ENCODE assay signal across 8 cellular contexts in genomic region chr22:28800308-28801041, GRCh38. TPM values are rescaled to one million over a fixed set of nuclear protein-coding genes. Genes with fewer than 3 reads are reported as not detected.
DNase-seq lines count a peak whose midpoint lies in the region; ATAC-seq, FAIRE-seq and TF ChIP-seq lines count a peak whose summit lies in the region.

Gene XBP1 (minus strand): TSS chr22:28800569.

- no TSS peak for BruUV-seq in HepG2 (replicated peaks; lab: Mats Ljungman, UMichigan)

- H3K79me2 ChIP-seq in HepG2 (ENCODE audit: insufficient read depth, low read length): peaks cover 62% of the 10 kb centered on the region

- under 1% methylated on average over 31 of the region's 78 CpGs for WGBS in HepG2 (ENCODE audit: low lambda C conversion rate)

- peak; percentile 80 for DNase-seq in GM19239 (ENCODE audit: insufficient read length, low spot score)
- peak; percentile 52 for DNase-seq in NCI-H748 treated with DMSO at 0.1 percent for 48 hours (lab: John Stamatoyannopoulos, UW)
- DNase-seq in activated CD4-positive, alpha-beta T cell treated with anti-CD3 and anti-CD28 coated beads, Interleukin-2, amount 50 U/mL, for 48 hours: peak; percentile 87 to 89
- peak; percentile 96 for DNase-seq in dermis blood vessel endothelial cell
- peak; percentile 89 for DNase-seq in HepG2 (ENCODE audit: low spot score)
- DNase-seq in stimulated activated CD4-positive, alpha-beta T cell treated with anti-CD3 and anti-CD28 coated beads, Interleukin-2, amount 100 ng/mL, for 48 hours: peak; percentile 83 to 87

- TF ChIP-seq CTCF in HepG2 (CRISPR knock-in tag; IDR thresholded peaks at IDR 0.05): no peak

- ATAC-seq in HG03442 (IDR thresholded peaks at IDR 0.05; ENCODE audit: unreplicated experiment): peak; percentile 85
- ATAC-seq in HepG2: peak; percentile 95

- H3K27me3 ChIP-seq in BLaER1: no peaks in the 10 kb centered on the region
- no peaks in the 10 kb centered on the region; a peak in 1 of 5 replicates for H3K27me3 ChIP-seq in HepG2 (ENCODE audit: control insufficient read depth in 1 of 2, insufficient read depth in 2 of 2, low read length in 2 of 2)

- H3K9ac ChIP-seq in BLaER1: peak within 1 kb of the TSS; percentile 100
- H3K9ac ChIP-seq in HepG2 (ENCODE audit: insufficient read depth, low read depth, low read length): peak within 1 kb of the TSS; percentile 99

- CTCF ChIA-PET in HepG2 (lab: Yijun Ruan, JAX; ENCODE audit: low intra/inter-chr PET ratio, low total read pairs): no interaction called here

- H3K36me3 ChIP-seq in BLaER1: peaks cover 38% of the 10 kb centered on the region
- H3K36me3 ChIP-seq in HepG2 (replicated peaks in 1 of 2; ENCODE audit: control insufficient read depth in 1 of 2, insufficient read depth in 2 of 2, low read length in 2 of 2): peaks cover 13 to 30% of the 10 kb centered on the region in 2 experiments

- TF ChIP-seq EP300 in HepG2 (IDR thresholded peaks at IDR 0.05; ENCODE audit: low read depth in 2 of 2, low read length in 2 of 2): no peak
- 0 out of 2 replicates have a peak, but pooled peaks have one; percentile 8 for TF ChIP-seq EP300 in HepG2 (CRISPR knock-in tag; IDR thresholded peaks at IDR 0.05; ENCODE audit: borderline replicate concordance)

- H3K4me2 ChIP-seq in BLaER1 (peak within 1 kb of the TSS; percentile 90), HepG2 (ENCODE audit: low read depth, low read length) (peak within 1 kb of the TSS; percentile 70)

- peak; percentile 91 to 98 for TF ChIP-seq POLR2A in HepG2 (IDR thresholded peaks at IDR 0.05; ENCODE audit: insufficient read depth in 1 of 2, low read depth in 2 of 2, low read length in 2 of 2)

- in situ Hi-C loops in HepG2 (cut with HindIII; ENCODE audit: extremely low pct_ligation_motif_present, low pct_unique_long_range_greater_than_20kb): no loop called here

- POLR2A ChIA-PET in HepG2 (lab: Yijun Ruan, JAX): interaction anchor here (0.7 to 20.4 kb wide), 28 partner anchors 8 to 244 kb away, joined by 3 to 945 read pairs (median 4); partner anchors contain the start of genes CCDC117, CHEK2, HSCB and TTC28

- H3K4me1 ChIP-seq in BLaER1: peaks cover 74% of the 10 kb centered on the region
- peaks cover 42% of the 10 kb centered on the region for H3K4me1 ChIP-seq in HepG2 (ENCODE audit: insufficient read depth, low read length)

- no peak within 1 kb of the TSS for H2AFZ ChIP-seq in HepG2 (ENCODE audit: low read length)

- H3K9me3 ChIP-seq in BLaER1 (no peaks in the 10 kb centered on the region), HepG2 (ENCODE audit: low read length) (no peaks in the 10 kb centered on the region)

- FAIRE-seq in GM19239 (lab: Jason Lieb, UNC): peak; percentile 82
- peak; percentile 71 for FAIRE-seq in HepG2 (lab: Jason Lieb, UNC)

- intact Hi-C loops in HepG2 (cut with micrococcal nuclease; ENCODE audit: unreplicated experiment): no loop called here

- peak; percentile 49; the same call in 1 of the 2 replicates for TF ChIP-seq RAD21 in HepG2 (CRISPR knock-in tag; IDR thresholded peaks at IDR 0.05)

- H3K4me3 ChIP-seq in BLaER1: peak within 1 kb of the TSS; percentile 97
- peak within 1 kb of the TSS; percentile 66 to 99 (median 82) for H3K4me3 ChIP-seq in HepG2 (replicated peaks in 1 of 3; ENCODE audit: insufficient read depth in 1 of 3, low read depth in 2 of 3, low read length in 3 of 3)

- H3K27ac ChIP-seq in BLaER1: peak within 1 kb of the TSS; percentile 99
- H3K27ac ChIP-seq in HepG2 (ENCODE audit: extremely low read length, insufficient read depth, low read length): peak within 1 kb of the TSS; percentile 98

- H4K20me1 ChIP-seq in BLaER1 (peaks cover 44% of the 10 kb centered on the region), HepG2 (ENCODE audit: insufficient read depth, low read length) (peaks cover 28% of the 10 kb centered on the region)

TF ChIP-seq in HepG2, 621 proteins besides CTCF, POLR2A, EP300 and RAD21 (continues in another document):
- TF ChIP-seq FOXC1 (CRISPR knock-in tag; IDR thresholded peaks at IDR 0.05; ENCODE audit: borderline replicate concordance) (peak; percentile 56), SPEN (CRISPR knock-in tag; IDR thresholded peaks at IDR 0.05; ENCODE audit: low read depth) (peak; percentile 70; the same call in 1 of the 2 replicates), ZBTB8A (CRISPR knock-in tag; IDR thresholded peaks at IDR 0.05; ENCODE audit: borderline replicate concordance, low read depth) (peak; percentile 82; the same call in 1 of the 2 replicates), HNF4A (CRISPR knock-in tag; IDR thresholded peaks at IDR 0.05) (peak; percentile 40), ZNF709 (CRISPR knock-in tag; IDR thresholded peaks at IDR 0.05) (peak; percentile 66; the same call in 1 of the 2 replicates), JUNB (CRISPR knock-in tag; IDR thresholded peaks at IDR 0.05; ENCODE audit: borderline replicate concordance) (peak; percentile 18; the same call in 1 of the 2 replicates), PATZ1 (CRISPR knock-in tag; IDR thresholded peaks at IDR 0.05) (peak; percentile 87), ATF7-NPFF (CRISPR knock-in tag; IDR thresholded peaks at IDR 0.05; ENCODE audit: low read depth) (peak; percentile 83; the same call in 1 of the 2 replicates), ZNF724P (CRISPR knock-in tag; IDR thresholded peaks at IDR 0.05; ENCODE audit: borderline replicate concordance) (peak; percentile 59; the same call in 1 of the 2 replicates), ATF4 (CRISPR knock-in tag; IDR thresholded peaks at IDR 0.05) (peak in 1 of 2 experiments; percentile 24; a peak in 1 of 4 replicates)
- TF ChIP-seq, protein P1, sequence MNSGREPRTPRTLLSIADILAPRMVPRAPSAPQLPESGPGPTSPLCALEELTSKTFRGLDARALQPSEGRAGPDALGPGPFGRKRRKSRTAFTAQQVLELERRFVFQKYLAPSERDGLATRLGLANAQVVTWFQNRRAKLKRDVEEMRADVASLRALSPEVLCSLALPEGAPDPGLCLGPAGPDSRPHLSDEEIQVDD (CRISPR knock-in tag; IDR thresholded peaks at IDR 0.05; ENCODE audit: borderline replicate concordance): peak; percentile 86

RNA-seq across cellular contexts. Expression of gene XBP1, which starts in this region (rescaled TPM):
- total RNA-seq in dermis blood vessel endothelial cell (93.3 and 165 TPM in 2 replicates), HepG2 (2016; rRNA removed; fragmentation: Illumina TruSeq; extraction: Trizol) (313 and 427 TPM in 2 replicates)
- 141 and 153 TPM in 2 replicates for total RNA-seq in HepG2 (2016; cell fraction: cytosol; rRNA removed; fragmentation: Illumina TruSeq; extraction: Trizol; ENCODE audit: low read depth)
- 301 and 418 TPM in 2 replicates for total RNA-seq in HepG2 (2016; cell fraction: insoluble cytoplasmic fraction; rRNA removed; fragmentation: Illumina TruSeq; extraction: Trizol)
- total RNA-seq in HepG2 (2016; cell fraction: membrane; rRNA removed; fragmentation: Illumina TruSeq; extraction: Trizol): 264 and 299 TPM in 2 replicates
- total RNA-seq in HepG2 (2016; cell fraction: nucleus; rRNA removed; fragmentation: Illumina TruSeq; extraction: Trizol): 351 and 393 TPM in 2 replicates
- 394 and 416 TPM in 2 replicates for polyA plus RNA-seq in HepG2 (2011; rRNA removed)
- polyA plus RNA-seq in HepG2 (2011; cell fraction: cytosol; rRNA removed): 294 and 385 TPM in 2 replicates
- 177 and 227 TPM in 2 replicates for polyA plus RNA-seq in HepG2 (2011; cell fraction: nucleus; rRNA removed)
- polyA plus RNA-seq in HepG2 (2012): 183 and 277 TPM in 2 replicates
- polyA plus RNA-seq in HepG2 (2016; cell fraction: cytosol; fragmentation: Illumina TruSeq; extraction: Trizol; ENCODE audit: low read depth): 97.4 and 108 TPM in 2 replicates
- polyA plus RNA-seq in HepG2 (2016; cell fraction: insoluble cytoplasmic fraction; fragmentation: Illumina TruSeq; extraction: Trizol; ENCODE audit: low read depth): 293 and 310 TPM in 2 replicates
- 142 and 166 TPM in 2 replicates for polyA plus RNA-seq in HepG2 (2016; cell fraction: membrane; fragmentation: Illumina TruSeq; extraction: Trizol; ENCODE audit: low read depth)
- 511 and 532 TPM in 2 replicates for polyA plus RNA-seq in HepG2 (2016; cell fraction: nucleus; fragmentation: Illumina TruSeq; extraction: Trizol; ENCODE audit: insufficient read depth, low read depth)
- polyA minus RNA-seq in HepG2 (2011; rRNA and poly(A)+ RNA removed; ENCODE audit: low replicate concordance): 163 and 714 TPM in 2 replicates
- polyA minus RNA-seq in HepG2 (2011; cell fraction: cytosol; rRNA and poly(A)+ RNA removed): 357 and 375 TPM in 2 replicates
- polyA minus RNA-seq in HepG2 (2011; cell fraction: nucleus; rRNA and poly(A)+ RNA removed): 208 and 277 TPM in 2 replicates

Comparison
In these comparisons a context has a peak if more than half of its experiments do, and no peak if none do; other contexts are left out.
1. Peak in every context shown above with its lines: DNase-seq, ATAC-seq, H3K4me3 ChIP-seq and H3K27ac ChIP-seq.